ENCODE assay signal across 8 cellular contexts in genomic region chr1:121185140-121185708, GRCh38. TPM values are rescaled to one million over a fixed set of nuclear protein-coding genes. Genes with fewer than 3 reads are reported as not detected.
DNase-seq lines count a peak whose midpoint lies in the region; ATAC-seq and TF ChIP-seq lines count a peak whose summit lies in the region.
"Not testable (repeated sequence)": the region's sequence is repeated elsewhere in the genome, so short reads cannot be mapped to it uniquely, and the experiment has no call there.

No MANE protein-coding gene starts in this region.

- not testable (repeated sequence) for H3K9me3 ChIP-seq in Panc1 (ENCODE audit: control insufficient read depth, insufficient read depth, low read depth, low read length); liver (ENCODE audit: control insufficient read depth in 4 of 4, low read length in 3 of 4)

- intact Hi-C loops in Panc1 (cut with micrococcal nuclease; ENCODE audit: unreplicated experiment): not testable (repeated sequence)

- POLR2A ChIA-PET in Panc1 (lab: Charles Lee): not testable (repeated sequence)

- H3K36me3 Mint-ChIP-seq in activated naive CD4-positive, alpha-beta T cell treated with anti-CD3 and anti-CD28 coated beads, Interleukin-2, amount 10 ng/mL, durations not matched to agents 7 days and 5 days: not testable (repeated sequence)

- not testable (repeated sequence) for H3K9me3 Mint-ChIP-seq in activated naive CD4-positive, alpha-beta T cell treated with anti-CD3 and anti-CD28 coated beads, Interleukin-2, amount 10 ng/mL, durations not matched to agents 7 days and 5 days

- DNase-seq in Panc1 (ENCODE audit: low read depth, low spot score); epithelial cell of proximal tubule (ENCODE audit: low read depth); skeletal muscle cell (ENCODE audit: low read depth): not testable (repeated sequence)
- peak; percentile 22 for DNase-seq in activated naive CD4-positive, alpha-beta T cell treated with anti-CD3 and anti-CD28 coated beads, Interleukin-2, amount 10 ng/mL, durations not matched to agents 7 days and 5 days

- BruUV-seq in Panc1 (replicated peaks; lab: Mats Ljungman, UMichigan): not testable (repeated sequence)

- in situ Hi-C loops in Panc1 (cut with HindIII; ENCODE audit: low pct_unique_long_range_greater_than_20kb, low sequenced_read_pairs): not testable (repeated sequence)

- ATAC-seq in GM19035 (IDR thresholded peaks at IDR 0.05; ENCODE audit: unreplicated experiment) (peak; percentile 5), HG02943 (IDR thresholded peaks at IDR 0.05; ENCODE audit: low read depth, unreplicated experiment) (peak; percentile 8), Panc1 (peak; percentile 59)

- H3K27me3 Mint-ChIP-seq in activated naive CD4-positive, alpha-beta T cell treated with anti-CD3 and anti-CD28 coated beads, Interleukin-2, amount 10 ng/mL, durations not matched to agents 7 days and 5 days: not testable (repeated sequence)

- not testable (repeated sequence) for TF ChIP-seq CTCF in 22Rv1 (IDR thresholded peaks at IDR 0.05); Panc1 (IDR thresholded peaks at IDR 0.05); epithelial cell of proximal tubule (conservative IDR thresholded peaks at IDR 0.05; ENCODE audit: low read depth, low read length); liver (IDR thresholded peaks at IDR 0.05; ENCODE audit: low read depth, low read length, missing input control)

- peak overlapping the region; percentile 66 for H3K27ac ChIP-seq in 22Rv1
- H3K27ac ChIP-seq in Panc1 (ENCODE audit: low read length): not testable (repeated sequence)
- H3K27ac ChIP-seq in liver (ENCODE audit: low read depth in 1 of 2, low read length in 2 of 2): peak overlapping the region in 1 of 2 donors; percentile 54

- not testable (repeated sequence) for H3K27me3 ChIP-seq in Panc1 (ENCODE audit: control insufficient read depth, insufficient read depth, low read length); liver (ENCODE audit: control insufficient read depth in 4 of 4, insufficient read depth in 4 of 4, low read length in 3 of 4)

- not testable (repeated sequence) for H3K36me3 ChIP-seq in Panc1 (ENCODE audit: control insufficient read depth, insufficient read depth, low read length); liver (ENCODE audit: control insufficient read depth in 4 of 4, insufficient read depth in 3 of 4, low read depth in 1 of 4, low read length in 3 of 4)

- peak overlapping the region; percentile 33 to 40 for H3K4me3 ChIP-seq in Panc1 (ENCODE audit: low read depth in 2 of 2, low read length in 2 of 2)
- H3K4me3 ChIP-seq in epithelial cell of proximal tubule (ENCODE audit: low read depth, low read length): peak overlapping the region; percentile 50
- H3K4me3 ChIP-seq in liver (ENCODE audit: low read depth in 1 of 3, low read length in 3 of 3): peak overlapping the region in 2 of 3 donors; percentile 14 to 30
- peak overlapping the region; percentile 31 for H3K4me3 ChIP-seq in skeletal muscle cell (ENCODE audit: low read depth, low read length)

- 0% methylated on average over 5 of the region's 48 CpGs for WGBS in liver

- H3K4me3 Mint-ChIP-seq in activated naive CD4-positive, alpha-beta T cell treated with anti-CD3 and anti-CD28 coated beads, Interleukin-2, amount 10 ng/mL, durations not matched to agents 7 days and 5 days: peak overlapping the region; percentile 94

- H3K27ac Mint-ChIP-seq in activated naive CD4-positive, alpha-beta T cell treated with anti-CD3 and anti-CD28 coated beads, Interleukin-2, amount 10 ng/mL, durations not matched to agents 7 days and 5 days: peak overlapping the region; percentile 94

- H3K4me1 Mint-ChIP-seq in activated naive CD4-positive, alpha-beta T cell treated with anti-CD3 and anti-CD28 coated beads, Interleukin-2, amount 10 ng/mL, durations not matched to agents 7 days and 5 days: not testable (repeated sequence)

- H3K4me1 ChIP-seq in Panc1 (ENCODE audit: control insufficient read depth, insufficient read depth, low read length); liver (ENCODE audit: control insufficient read depth in 4 of 4, insufficient read depth in 4 of 4, low read length in 3 of 4): not testable (repeated sequence)

- CTCF ChIA-PET in Panc1 (lab: Charles Lee); activated naive CD4-positive, alpha-beta T cell treated with anti-CD3 and anti-CD28 coated beads, Interleukin-2, amount 10 ng/mL, durations not matched to agents 7 days and 5 days (lab: Charles Lee): not testable (repeated sequence)

- TF ChIP-seq RAD21 in liver (IDR thresholded peaks at IDR 0.05): not testable (repeated sequence)

- not testable (repeated sequence) for H3K9ac ChIP-seq in liver (ENCODE audit: low read depth in 1 of 2, low read length in 2 of 2)

RNA-seq across cellular contexts. Expression of gene SRGAP2C, which starts 0.4 kb away (rescaled TPM):
- 50.5 TPM for total RNA-seq in Panc1 (2021; ENCODE audit: unreplicated experiment)
- 20.2 TPM for polyA plus RNA-seq in Panc1 (2012; ENCODE audit: insufficient read length)
- 11.6 and 13.7 TPM in 2 replicates for total RNA-seq in epithelial cell of proximal tubule
- total RNA-seq in liver: 10 to 100 TPM in 1 of 2 donors, 1 to 10 TPM in 1; 5.9 to 11.9 TPM
- 1 to 10 TPM; 1.9 to 2.7 TPM for polyA plus RNA-seq in liver

RNA-seq across cellular contexts. Expression of gene FAM72B, which starts 1.1 kb away (rescaled TPM):
- total RNA-seq in Panc1 (2021; ENCODE audit: unreplicated experiment) (24.9 TPM), epithelial cell of proximal tubule (6.7 and 13.4 TPM in 2 replicates), liver (10 to 100 TPM in 1 of 2 donors, under 1 TPM in 1; 0.42 to 10.0 TPM)
- 21.9 TPM for polyA plus RNA-seq in Panc1 (2012; ENCODE audit: insufficient read length)
- under 1 TPM; 0.37 to 0.56 TPM for polyA plus RNA-seq in liver

Comparison
In these comparisons a context has a peak if more than half of its experiments do, and no peak if none do; other contexts are left out.
1. ATAC-seq: peak in every context shown above with its lines; median percentile 59 in Panc1; 8 in HG02943; 5 in GM19035.